8 cellular contexts compared by ENCODE assay signal in the genomic region with DNA sequence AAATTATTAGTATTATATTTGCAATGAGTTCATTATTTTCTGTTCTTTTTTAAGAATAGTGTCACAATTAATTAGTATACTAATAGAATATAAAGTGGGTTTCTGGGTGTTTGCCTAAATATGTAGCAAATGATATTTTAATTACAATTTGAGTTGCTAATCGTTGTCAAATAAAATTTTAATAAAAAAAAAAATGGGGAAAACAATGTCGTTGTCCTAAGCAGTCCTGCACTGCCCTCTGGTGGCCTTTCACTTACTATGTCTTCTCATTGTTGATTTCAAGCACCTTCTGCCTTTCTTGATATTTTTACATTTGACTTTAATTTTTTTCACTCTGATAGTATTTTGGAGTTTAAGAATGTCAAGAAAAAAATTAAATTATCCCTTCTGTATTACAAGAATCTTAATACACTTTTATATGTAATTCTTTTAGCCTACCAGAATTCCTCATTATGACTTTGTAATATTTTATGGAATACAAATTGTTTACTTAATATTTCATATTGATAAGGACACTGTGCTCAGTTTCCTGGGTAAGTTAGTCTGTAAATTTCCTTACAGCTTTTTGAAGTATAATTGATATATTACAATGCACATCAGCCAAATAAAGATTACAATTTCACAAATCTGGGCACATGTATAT.
DNase-seq lines count a peak whose midpoint lies in the region; ATAC-seq, FAIRE-seq and TF ChIP-seq lines count a peak whose summit lies in the region.

No MANE protein-coding gene starts in this region.

- no peak for ATAC-seq in activated naive CD8-positive, alpha-beta T cell treated with anti-CD3 and anti-CD28 coated beads, Interleukin-2, amount 50 U/mL, for 24 hours
- ATAC-seq in HG02973 (IDR thresholded peaks at IDR 0.05; ENCODE audit: unreplicated experiment), result no peak
- ATAC-seq in stimulated activated naive B cell treated with anti-CD40 and anti-IgM and Interleukin-4, amounts not matched to agents 10 μg/mL and 1 μg/mL and 100 μg/mL, for 72 hours (replicated peaks), result no peak
- no peak for ATAC-seq in GM18505 (IDR thresholded peaks at IDR 0.05; ENCODE audit: unreplicated experiment)

- H3K4me1 Mint-ChIP-seq in activated naive CD8-positive, alpha-beta T cell treated with anti-CD3 and anti-CD28 coated beads, Interleukin-2, amount 50 U/mL, for 24 hours, result no peaks in the 10 kb centered on the region
- no peaks in the 10 kb centered on the region for H3K4me1 Mint-ChIP-seq in stimulated activated naive B cell treated with anti-CD40 and anti-IgM and Interleukin-4, amounts not matched to agents 10 μg/mL and 1 μg/mL and 100 μg/mL, for 72 hours

- no peaks in the 10 kb centered on the region for H3K36me3 Mint-ChIP-seq in activated naive CD8-positive, alpha-beta T cell treated with anti-CD3 and anti-CD28 coated beads, Interleukin-2, amount 50 U/mL, for 24 hours (ENCODE audit: low read depth)
- H3K36me3 Mint-ChIP-seq in stimulated activated naive B cell treated with anti-CD40 and anti-IgM and Interleukin-4, amounts not matched to agents 10 μg/mL and 1 μg/mL and 100 μg/mL, for 72 hours, result peaks cover 0 to 3% of the 10 kb centered on the region in 2 donors

- peak; percentile 97 for FAIRE-seq in kidney (lab: Jason Lieb, UNC)

- no peak overlapping the region for H3K9ac ChIP-seq in kidney (ENCODE audit: low read length in 2 of 2)

- H3K4me1 ChIP-seq in kidney (ENCODE audit: control insufficient read depth in 1 of 2, insufficient read depth in 1 of 2, low read depth in 1 of 2, low read length in 2 of 2), result no peaks in the 10 kb centered on the region

- no peak for TF ChIP-seq POLR2A in GM18505 (IDR thresholded peaks at IDR 0.05; ENCODE audit: borderline replicate concordance, extremely low read depth, insufficient read depth, insufficient read length)

- H3K4me3 ChIP-seq in kidney (ENCODE audit: low read length in 2 of 2), result no peak overlapping the region

- H3K36me3 ChIP-seq in kidney (ENCODE audit: control insufficient read depth in 1 of 2, insufficient read depth in 2 of 2, low read length in 2 of 2), result no peaks in the 10 kb centered on the region

- no peak overlapping the region for H3K27ac Mint-ChIP-seq in activated naive CD8-positive, alpha-beta T cell treated with anti-CD3 and anti-CD28 coated beads, Interleukin-2, amount 50 U/mL, for 24 hours
- H3K27ac Mint-ChIP-seq in stimulated activated naive B cell treated with anti-CD40 and anti-IgM and Interleukin-4, amounts not matched to agents 10 μg/mL and 1 μg/mL and 100 μg/mL, for 72 hours, result no peak overlapping the region

- peak; percentile 48 for TF ChIP-seq CTCF in kidney (IDR thresholded peaks at IDR 0.05; ENCODE audit: borderline replicate concordance, extremely low read depth, insufficient read depth)

- DNase-seq in stimulated activated CD4-positive, alpha-beta T cell treated with anti-CD3 and anti-CD28 coated beads, Interleukin-15, amount 100 ng/mL, for 24 hours, result peak; percentile 40
- no peak for DNase-seq in stimulated activated CD4-positive, alpha-beta T cell treated with anti-CD3 and anti-CD28 coated beads, Interleukin-4, amount 100 ng/mL, for 4 hours
- DNase-seq in NAMALWA (ENCODE audit: low spot score), result peak; percentile 52
- DNase-seq in activated naive CD8-positive, alpha-beta T cell treated with anti-CD3 and anti-CD28 coated beads, Interleukin-2, amount 50 U/mL, for 24 hours, result peak; percentile 17
- no peak for DNase-seq in kidney
- no peak for DNase-seq in stimulated activated naive B cell treated with anti-CD40 and anti-IgM and Interleukin-4, amounts not matched to agents 10 μg/mL and 1 μg/mL and 100 μg/mL, for 72 hours

- H3K27ac ChIP-seq in kidney (ENCODE audit: low read depth in 2 of 2, low read length in 2 of 2), result no peak overlapping the region

- peaks cover 2% of the 10 kb centered on the region for H3K27me3 Mint-ChIP-seq in activated naive CD8-positive, alpha-beta T cell treated with anti-CD3 and anti-CD28 coated beads, Interleukin-2, amount 50 U/mL, for 24 hours
- peaks cover 0 to under 1% of the 10 kb centered on the region in 2 donors for H3K27me3 Mint-ChIP-seq in stimulated activated naive B cell treated with anti-CD40 and anti-IgM and Interleukin-4, amounts not matched to agents 10 μg/mL and 1 μg/mL and 100 μg/mL, for 72 hours

- H3K9me3 ChIP-seq in kidney (ENCODE audit: control insufficient read depth in 1 of 2, low read length in 2 of 2), result no peaks in the 10 kb centered on the region

- no peak overlapping the region for H3K4me3 Mint-ChIP-seq in activated naive CD8-positive, alpha-beta T cell treated with anti-CD3 and anti-CD28 coated beads, Interleukin-2, amount 50 U/mL, for 24 hours
- H3K4me3 Mint-ChIP-seq in stimulated activated naive B cell treated with anti-CD40 and anti-IgM and Interleukin-4, amounts not matched to agents 10 μg/mL and 1 μg/mL and 100 μg/mL, for 72 hours, result no peak overlapping the region

- intact Hi-C loops in kidney (cut with DNase I), result no loop called here

- peaks cover 32% of the 10 kb centered on the region for H3K9me3 Mint-ChIP-seq in activated naive CD8-positive, alpha-beta T cell treated with anti-CD3 and anti-CD28 coated beads, Interleukin-2, amount 50 U/mL, for 24 hours
- peaks cover 11 to 14% of the 10 kb centered on the region in 2 donors for H3K9me3 Mint-ChIP-seq in stimulated activated naive B cell treated with anti-CD40 and anti-IgM and Interleukin-4, amounts not matched to agents 10 μg/mL and 1 μg/mL and 100 μg/mL, for 72 hours

Comparison
In these comparisons a context has a peak if more than half of its experiments do, and no peak if none do; other contexts are left out.
1. DNase-seq: peak in stimulated activated CD4-positive, alpha-beta T cell treated with anti-CD3 and anti-CD28 coated beads, Interleukin-15, amount 100 ng/mL, for 24 hours (single experiment), NAMALWA (single experiment) and activated naive CD8-positive, alpha-beta T cell treated with anti-CD3 and anti-CD28 coated beads, Interleukin-2, amount 50 U/mL, for 24 hours (single experiment); none in stimulated activated CD4-positive, alpha-beta T cell treated with anti-CD3 and anti-CD28 coated beads, Interleukin-4, amount 100 ng/mL, for 4 hours (0 of 2), kidney (single experiment) and stimulated activated naive B cell treated with anti-CD40 and anti-IgM and Interleukin-4, amounts not matched to agents 10 μg/mL and 1 μg/mL and 100 μg/mL, for 72 hours (single experiment).